Comparison of ENCODE assay signal across 26 cellular contexts in the genomic region with DNA sequence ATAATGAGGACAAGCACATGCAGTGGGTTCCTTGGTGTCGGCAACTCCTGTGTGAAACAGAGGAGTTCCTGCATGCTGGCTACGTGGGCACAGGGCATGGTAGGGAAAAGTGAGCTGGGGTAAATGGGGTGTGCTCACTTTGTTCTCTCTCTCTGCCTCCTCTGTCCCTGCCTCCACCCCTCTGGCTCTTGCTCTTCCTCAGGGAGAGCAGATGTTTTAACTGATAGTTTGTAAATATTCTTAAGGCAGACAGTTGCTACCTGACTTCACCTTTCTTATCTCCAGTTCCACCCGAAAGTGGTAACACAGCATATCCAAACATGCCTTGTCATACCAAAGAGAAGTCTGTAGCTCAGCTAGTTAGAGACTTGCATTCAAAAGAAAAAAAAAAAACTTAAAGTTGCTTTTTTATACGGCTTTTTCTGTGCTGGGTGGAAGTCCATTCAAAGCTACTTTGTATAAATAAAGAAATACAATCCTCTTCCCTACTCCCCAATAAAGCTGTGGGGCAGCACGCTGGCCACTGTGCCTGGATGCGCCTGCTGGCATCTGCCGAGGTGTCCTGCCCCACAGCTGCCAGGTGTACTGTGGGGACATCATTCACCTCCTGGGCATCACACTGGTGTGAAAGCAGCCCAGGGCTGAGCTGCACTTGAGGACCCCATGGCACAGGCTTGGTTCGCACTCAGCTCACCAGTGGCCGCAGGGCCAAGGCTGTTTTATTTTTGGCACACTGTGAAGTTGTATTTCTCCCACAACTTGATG.
DNase-seq lines count a peak whose midpoint lies in the region; ATAC-seq and TF ChIP-seq lines count a peak whose summit lies in the region.
"Had no signal": no experiment of that assay in that cellular context is flagged by ENCODE, and none has a peak within 500 bp of the region (broad histone marks: within the 10 kb centered on the region; RNA-seq: fewer than 3 reads in every experiment).

No MANE protein-coding gene starts in this region.

- no peak for TF ChIP-seq EP300 in suprapubic skin (IDR thresholded peaks at IDR 0.05)
- TF ChIP-seq EP300 in esophagus muscularis mucosa (IDR thresholded peaks at IDR 0.05): no peak

- H3K9me3 ChIP-seq in GM23248 (ENCODE audit: low read depth): no peaks in the 10 kb centered on the region
- no peaks in the 10 kb centered on the region for H3K9me3 ChIP-seq in SJSA1 (replicated peaks)
- H3K9me3 ChIP-seq in suprapubic skin: no peaks in the 10 kb centered on the region
- H3K9me3 ChIP-seq in esophagus muscularis mucosa: no peaks in the 10 kb centered on the region

- no peaks in the 10 kb centered on the region for H3K36me3 Mint-ChIP-seq in natural killer cell
- H3K36me3 Mint-ChIP-seq: stimulated activated effector memory CD8-positive, alpha-beta T cell treated with anti-CD3 and anti-CD28 coated beads, Interleukin-12 subunit alpha, Interleukin-12 subunit beta, amount 100 ng/mL, for 72 hours had no signal

- H3K9me3 Mint-ChIP-seq in natural killer cell: no peaks in the 10 kb centered on the region
- H3K9me3 Mint-ChIP-seq: activated T-helper 2 cell treated with anti-CD3 and anti-CD28 coated beads, Interferon-gamma antibody, Interleukin-2, Interleukin-4, amounts not matched to agents 10 μg/mL and 5 μg/mL and 100 μg/mL, durations not matched to agents 14 hours and 24 hours and 36 hours; CD4-positive, alpha-beta T cell; naive thymus-derived CD4-positive, alpha-beta T cell; stimulated activated effector memory CD8-positive, alpha-beta T cell treated with anti-CD3 and anti-CD28 coated beads, Interleukin-12 subunit alpha, Interleukin-12 subunit beta, amount 100 ng/mL, for 72 hours had no signal

- H3K36me3 ChIP-seq in GM23248 (ENCODE audit: low read depth) (no peaks in the 10 kb centered on the region), SJSA1 (no peaks in the 10 kb centered on the region), suprapubic skin (no peaks in the 10 kb centered on the region), esophagus muscularis mucosa (no peaks in the 10 kb centered on the region)

- H3K9me2 ChIP-seq in GM23248 (ENCODE audit: insufficient read depth): no peaks in the 10 kb centered on the region

- H3K4me3 ChIP-seq in GM23248: no peak overlapping the region
- no peak overlapping the region for H3K4me3 ChIP-seq in SJSA1
- H3K4me3 ChIP-seq in suprapubic skin: no peak overlapping the region
- H3K4me3 ChIP-seq in esophagus muscularis mucosa: no peak overlapping the region

- H4K20me1 ChIP-seq in GM23248 (ENCODE audit: insufficient read depth): no peaks in the 10 kb centered on the region

- no peak overlapping the region for H3K27ac Mint-ChIP-seq in natural killer cell
- H3K27ac Mint-ChIP-seq: activated CD4-positive, alpha-beta T cell treated with anti-CD3 and anti-CD28 coated beads for 36 hours; activated CD8-positive, alpha-beta T cell treated with anti-CD3 and anti-CD28 coated beads, Interleukin-2, amount 10 ng/mL, durations not matched to agents 7 days and 5 days; activated T-helper 2 cell treated with anti-CD3 and anti-CD28 coated beads, Interferon-gamma antibody, Interleukin-2, Interleukin-4, amounts not matched to agents 10 μg/mL and 5 μg/mL and 100 μg/mL, durations not matched to agents 14 hours and 24 hours and 36 hours; CD4-positive, alpha-beta T cell; naive thymus-derived CD4-positive, alpha-beta T cell; stimulated activated effector memory CD8-positive, alpha-beta T cell treated with anti-CD3 and anti-CD28 coated beads, Interleukin-12 subunit alpha, Interleukin-12 subunit beta, amount 100 ng/mL, for 72 hours had no signal

- peaks cover 33% of the 10 kb centered on the region for H3F3A ChIP-seq in GM23248 (ENCODE audit: insufficient read depth)

- DNase-seq in GM23248 (no peak), SJSA1 (ENCODE audit: low read depth in 1 of 2, low spot score in 2 of 2) (no peak), islet precursor cell (peak; percentile 36), suprapubic skin (ENCODE audit: low spot score in 2 of 2) (no peak), natural killer cell (no peak), esophagus muscularis mucosa (ENCODE audit: extremely low spot score) (no peak)
- DNase-seq: activated CD4-positive, alpha-beta T cell treated with anti-CD3 and anti-CD28 coated beads for 36 hours; activated CD8-positive, alpha-beta T cell treated with anti-CD3 and anti-CD28 coated beads, Interleukin-2, amount 10 ng/mL, durations not matched to agents 7 days and 5 days; activated naive CD4-positive, alpha-beta T cell treated with anti-CD3 and anti-CD28 coated beads, Interleukin-2, amount 50 U/mL, for 16 hours; AML-193; CD4-positive, alpha-beta T cell; HCEC 1CT; midbrain; naive thymus-derived CD4-positive, alpha-beta T cell; NCI-H1417 treated with DMSO at 0.1 percent for 48 hours; NCI-H2029 treated with DMSO at 0.1 percent for 48 hours; NCI-H226; NCI-H748 treated with DMSO at 0.1 percent for 48 hours; occipital lobe; SIG-M5; substantia nigra; T-helper 9 cell had no signal

- peak overlapping the region; percentile 86 for H3K4me2 ChIP-seq in GM23248 (ENCODE audit: unreplicated experiment)

- WGBS in GM23248 (ENCODE audit: low coverage in 1 of 2, low lambda C conversion rate in 2 of 2, missing lambda C conversion rate in 2 of 2), 2 experiments: 90 to 94% methylated on average over 9 of the region's 9 CpGs
- WGBS in suprapubic skin: 70% methylated on average over 9 of the region's 9 CpGs
- WGBS in esophagus muscularis mucosa: 84% methylated on average over 9 of the region's 9 CpGs

- ATAC-seq in natural killer cell: no peak
- ATAC-seq in HG02759 (IDR thresholded peaks at IDR 0.05; ENCODE audit: unreplicated experiment): no peak
- ATAC-seq: activated CD4-positive, alpha-beta T cell treated with anti-CD3 and anti-CD28 coated beads for 36 hours; activated CD8-positive, alpha-beta T cell treated with anti-CD3 and anti-CD28 coated beads, Interleukin-2, amount 10 ng/mL, durations not matched to agents 7 days and 5 days; naive thymus-derived CD4-positive, alpha-beta T cell; stimulated activated effector memory CD8-positive, alpha-beta T cell treated with anti-CD3 and anti-CD28 coated beads, Interleukin-12 subunit alpha, Interleukin-12 subunit beta, amount 100 ng/mL, for 72 hours had no signal

- no peak for TF ChIP-seq CTCF in suprapubic skin (IDR thresholded peaks at IDR 0.05)
- no peak for TF ChIP-seq CTCF in natural killer cell (IDR thresholded peaks at IDR 0.05)
- no peak for TF ChIP-seq CTCF in esophagus muscularis mucosa (IDR thresholded peaks at IDR 0.05)

- no peak overlapping the region for H3K27ac ChIP-seq in GM23248
- H3K27ac ChIP-seq in SJSA1: peak overlapping the region; percentile 93
- peak overlapping the region; percentile 7 for H3K27ac ChIP-seq in suprapubic skin
- H3K27ac ChIP-seq in esophagus muscularis mucosa (replicated peaks in 1 of 4): peak overlapping the region in 1 of 4 donors; percentile 76
- H3K27ac ChIP-seq: VCaP had no signal

- intact Hi-C loops in natural killer cell (cut with micrococcal nuclease): no loop called here
- intact Hi-C loops in esophagus muscularis mucosa (cut with DNase I): no loop called here

- H3K4me1 Mint-ChIP-seq in natural killer cell: no peaks in the 10 kb centered on the region
- H3K4me1 Mint-ChIP-seq: activated CD4-positive, alpha-beta T cell treated with anti-CD3 and anti-CD28 coated beads for 36 hours; stimulated activated effector memory CD8-positive, alpha-beta T cell treated with anti-CD3 and anti-CD28 coated beads, Interleukin-12 subunit alpha, Interleukin-12 subunit beta, amount 100 ng/mL, for 72 hours had no signal

- no peak for TF ChIP-seq POLR2A in suprapubic skin (IDR thresholded peaks at IDR 0.05)
- no peak for TF ChIP-seq POLR2A in esophagus muscularis mucosa (IDR thresholded peaks at IDR 0.05; ENCODE audit: low read depth)

- no peak overlapping the region for H3K9ac ChIP-seq in GM23248

- no peaks in the 10 kb centered on the region for H3K27me3 Mint-ChIP-seq in natural killer cell (ENCODE audit: low read depth in 2 of 2)
- H3K27me3 Mint-ChIP-seq: activated CD4-positive, alpha-beta T cell treated with anti-CD3 and anti-CD28 coated beads for 36 hours; CD4-positive, alpha-beta T cell; naive thymus-derived CD4-positive, alpha-beta T cell had no signal

- no peak overlapping the region for H2AFZ ChIP-seq in GM23248

- H3K27me3 ChIP-seq in GM23248 (replicated peaks; ENCODE audit: insufficient read depth) (no peaks in the 10 kb centered on the region), SJSA1 (replicated peaks) (no peaks in the 10 kb centered on the region), suprapubic skin (no peaks in the 10 kb centered on the region), esophagus muscularis mucosa (no peaks in the 10 kb centered on the region)

- H3K4me1 ChIP-seq in GM23248 (ENCODE audit: insufficient read depth) (peaks cover 32% of the 10 kb centered on the region), SJSA1 (replicated peaks) (peaks cover 33% of the 10 kb centered on the region), suprapubic skin (peaks cover 20% of the 10 kb centered on the region), esophagus muscularis mucosa (peaks cover 0 to 16% (median 14%) of the 10 kb centered on the region in 4 donors)

- H3K79me2 ChIP-seq in GM23248 (ENCODE audit: insufficient read depth): no peaks in the 10 kb centered on the region

- in situ Hi-C loops in GM23248 (cut with MboI): no loop called here

- no peak overlapping the region for H3K4me3 Mint-ChIP-seq in natural killer cell
- H3K4me3 Mint-ChIP-seq: activated CD4-positive, alpha-beta T cell treated with anti-CD3 and anti-CD28 coated beads for 36 hours; activated CD8-positive, alpha-beta T cell treated with anti-CD3 and anti-CD28 coated beads, Interleukin-2, amount 10 ng/mL, durations not matched to agents 7 days and 5 days; CD4-positive, alpha-beta T cell; naive thymus-derived CD4-positive, alpha-beta T cell; stimulated activated effector memory CD8-positive, alpha-beta T cell treated with anti-CD3 and anti-CD28 coated beads, Interleukin-12 subunit alpha, Interleukin-12 subunit beta, amount 100 ng/mL, for 72 hours had no signal
